18 cellular contexts compared by ENCODE assay signal in genomic region chr5:130546216-130546615, GRCh38.
DNase-seq lines count a peak whose midpoint lies in the region; ATAC-seq, FAIRE-seq and TF ChIP-seq lines count a peak whose summit lies in the region.
"Had no signal": no experiment of that assay in that cellular context is flagged by ENCODE, and none has a peak within 500 bp of the region (broad histone marks: within the 10 kb centered on the region; RNA-seq: fewer than 3 reads in every experiment).

No MANE protein-coding gene starts in this region.

- TF ChIP-seq CTCF in mammary epithelial cell (conservative IDR thresholded peaks at IDR 0.05 in 1 of 2, IDR thresholded peaks at IDR 0.05 in 1 of 2; ENCODE audit: extremely low read depth in 1 of 2, insufficient read depth in 1 of 2, low read depth in 1 of 2, low read length in 2 of 2), result no peak
- no peak for TF ChIP-seq CTCF in keratinocyte (optimal IDR thresholded peaks at IDR 0.05 in 1 of 3, IDR thresholded peaks at IDR 0.05 in 1 of 3, conservative IDR thresholded peaks at IDR 0.05 in 1 of 3; ENCODE audit: extremely low read depth in 1 of 3, insufficient read depth in 2 of 3, low read length in 3 of 3)
- TF ChIP-seq CTCF in transverse colon (IDR thresholded peaks at IDR 0.05), result no peak

- H3K4me1 ChIP-seq in mammary epithelial cell (ENCODE audit: insufficient read depth, low read length), result peaks cover 53% of the 10 kb centered on the region
- peaks cover 36% of the 10 kb centered on the region for H3K4me1 ChIP-seq in keratinocyte (ENCODE audit: control insufficient read depth, extremely low read depth, insufficient read depth, low read length)
- H3K4me1 ChIP-seq in transverse colon, result no peaks in the 10 kb centered on the region
- H3K4me1 ChIP-seq: BE2C had no signal

- no peaks in the 10 kb centered on the region for H3K36me3 ChIP-seq in mammary epithelial cell (ENCODE audit: insufficient read depth, low read length)
- no peaks in the 10 kb centered on the region for H3K36me3 ChIP-seq in keratinocyte (ENCODE audit: control insufficient read depth in 2 of 2, extremely low read depth in 1 of 2, insufficient read depth in 2 of 2, low read length in 2 of 2)
- H3K36me3 ChIP-seq in transverse colon, result no peaks in the 10 kb centered on the region
- H3K36me3 ChIP-seq: BE2C, MG63 had no signal

- ATAC-seq in GM21786 (IDR thresholded peaks at IDR 0.05; ENCODE audit: unreplicated experiment), result no peak
- ATAC-seq: HepG2 had no signal

- CTCF ChIA-PET in mammary epithelial cell (lab: Charles Lee; ENCODE audit: low non-redundant PET), result no interaction called here

- H3K27me3 ChIP-seq in mammary epithelial cell (ENCODE audit: insufficient read depth, low read length) (no peaks in the 10 kb centered on the region), keratinocyte (ENCODE audit: control insufficient read depth, extremely low read depth, insufficient read depth, low read length) (no peaks in the 10 kb centered on the region), transverse colon (no peaks in the 10 kb centered on the region)
- H3K27me3 ChIP-seq: BE2C, MG63 had no signal

- H4K20me1 ChIP-seq in mammary epithelial cell (ENCODE audit: insufficient read depth, low read length) (no peaks in the 10 kb centered on the region), keratinocyte (ENCODE audit: control insufficient read depth, extremely low read depth, insufficient read depth, low read length) (no peaks in the 10 kb centered on the region)

- H3K27ac ChIP-seq in mammary epithelial cell (ENCODE audit: insufficient read depth, low read depth, low read length) (peak overlapping the region; percentile 15), keratinocyte (ENCODE audit: control insufficient read depth, insufficient read depth, low read length) (peak overlapping the region; percentile 19), transverse colon (no peak overlapping the region)
- H3K27ac ChIP-seq: 22Rv1 had no signal

- peak overlapping the region; percentile 22 for H2AFZ ChIP-seq in mammary epithelial cell (ENCODE audit: low read depth, low read length)
- no peak overlapping the region for H2AFZ ChIP-seq in keratinocyte (ENCODE audit: control insufficient read depth, low read length)

- intact Hi-C loops in mammary epithelial cell (cut with micrococcal nuclease), result loop anchor here (5.0 to 10.0 kb wide), 5 partner anchors 121 to 761 kb away; partner anchors contain the start of gene CHSY3
- intact Hi-C loops in transverse colon (cut with DNase I; ENCODE audit: low total_unique reads), result no loop called here

- TF ChIP-seq POLR2A in transverse colon (IDR thresholded peaks at IDR 0.05), result no peak

- H3K9ac ChIP-seq in mammary epithelial cell (ENCODE audit: insufficient read depth, low read length) (no peak overlapping the region), keratinocyte (ENCODE audit: control insufficient read depth, extremely low read depth, insufficient read depth, low read length) (no peak overlapping the region)

- H3K9me3 ChIP-seq in mammary epithelial cell (replicated peaks; ENCODE audit: insufficient read depth, low read length) (peaks cover 5% of the 10 kb centered on the region), keratinocyte (ENCODE audit: control insufficient read depth, low read depth, low read length) (peaks cover 7% of the 10 kb centered on the region), transverse colon (no peaks in the 10 kb centered on the region)
- H3K9me3 ChIP-seq: BE2C, MG63 had no signal

- no CpG with 5 or more reads among the region's 1 CpG for WGBS in mammary epithelial cell (ENCODE audit: low coverage, missing lambda C conversion rate)
- 93% methylated on average over 1 of the region's 1 CpG; no CpG with 5 or more reads in 1 of the 2 donors for WGBS in transverse colon (ENCODE audit: low coverage in 1 of 2), 2 donors

- in situ Hi-C loops in mammary epithelial cell (cut with MboI; ENCODE audit: low sequenced_read_pairs in 2 of 2), result no loop called here
- in situ Hi-C loops in transverse colon (cut with MboI; ENCODE audit: low pct_ligation_motif_present in 1 of 4, low pct_unique_long_range_greater_than_20kb in 1 of 4, low sequenced_read_pairs in 3 of 4), result no loop called here

- H3K4me2 ChIP-seq in mammary epithelial cell (ENCODE audit: insufficient read depth, low read depth, low read length) (no peak overlapping the region), keratinocyte (ENCODE audit: control insufficient read depth, extremely low read depth, insufficient read depth, low read depth, low read length) (no peak overlapping the region)

- dilution Hi-C loops in mammary epithelial cell (cut with HindIII; ENCODE audit: low sequenced_read_pairs) (no loop called here), keratinocyte (cut with MboI; ENCODE audit: extremely low pct_ligation_motif_present, low sequenced_read_pairs) (no loop called here)

- no peak overlapping the region for H3K4me3 ChIP-seq in mammary epithelial cell (replicated peaks in 1 of 3; ENCODE audit: insufficient read depth in 1 of 3, low read depth in 2 of 3, low read length in 3 of 3)
- H3K4me3 ChIP-seq in keratinocyte (ENCODE audit: control insufficient read depth in 2 of 3, extremely low read depth in 1 of 3, insufficient read depth in 2 of 3, low read depth in 1 of 3, low read length in 3 of 3), result no peak overlapping the region
- H3K4me3 ChIP-seq in transverse colon, result no peak overlapping the region
- H3K4me3 ChIP-seq: MG63 had no signal

- H3K79me2 ChIP-seq in mammary epithelial cell (ENCODE audit: insufficient read depth, low read length), result no peaks in the 10 kb centered on the region
- no peaks in the 10 kb centered on the region for H3K79me2 ChIP-seq in keratinocyte (ENCODE audit: control insufficient read depth, insufficient read depth, low read length)

- H3K9me1 ChIP-seq in keratinocyte (ENCODE audit: control insufficient read depth, extremely low read depth, insufficient read depth, low read length), result no peaks in the 10 kb centered on the region

- no peak for TF ChIP-seq EP300 in transverse colon (IDR thresholded peaks at IDR 0.05; ENCODE audit: low read depth)

- no TSS peak for BruUV-seq in mammary epithelial cell (replicated peaks; lab: Mats Ljungman, UMichigan)

- peak; percentile 89 for FAIRE-seq in keratinocyte (lab: Jason Lieb, UNC)
- FAIRE-seq: HepG2 had no signal

- DNase-seq in DMS53 (lab: John Stamatoyannopoulos, UW), result peak; percentile 30
- no peak for DNase-seq in DMS53 treated with DMSO at 0.1 percent for 48 hours (lab: John Stamatoyannopoulos, UW; ENCODE audit: unreplicated experiment)
- DNase-seq in RPMI7951 (ENCODE audit: low read depth), result peak; percentile 31
- peak; percentile 43 for DNase-seq in mammary epithelial cell
- DNase-seq in keratinocyte (ENCODE audit: low read depth, low spot score), result no peak
- no peak for DNase-seq in transverse colon
- DNase-seq in NCI-H2227 treated with DMSO at 0.1 percent for 48 hours (lab: John Stamatoyannopoulos, UW), result no peak
- DNase-seq: BE2C; CD4-positive, alpha-beta T cell; H7; KG1; MG63; NCI-H1930; NCI-H774; SHP77 had no signal

Comparison
In these comparisons a context has a peak if more than half of its experiments do, and no peak if none do; other contexts are left out.
1. DNase-seq: peak in DMS53 (single experiment), RPMI7951 (single experiment) and mammary epithelial cell (single experiment); none in DMS53 treated with DMSO at 0.1 percent for 48 hours (single experiment), keratinocyte (single experiment), transverse colon (single experiment) and NCI-H2227 treated with DMSO at 0.1 percent for 48 hours (single experiment).
2. H3K27ac ChIP-seq: peak in mammary epithelial cell (single experiment) and keratinocyte (single experiment); none in transverse colon (0 of 4).